ENCODE assay signal across 19 cellular contexts in the genomic region with DNA sequence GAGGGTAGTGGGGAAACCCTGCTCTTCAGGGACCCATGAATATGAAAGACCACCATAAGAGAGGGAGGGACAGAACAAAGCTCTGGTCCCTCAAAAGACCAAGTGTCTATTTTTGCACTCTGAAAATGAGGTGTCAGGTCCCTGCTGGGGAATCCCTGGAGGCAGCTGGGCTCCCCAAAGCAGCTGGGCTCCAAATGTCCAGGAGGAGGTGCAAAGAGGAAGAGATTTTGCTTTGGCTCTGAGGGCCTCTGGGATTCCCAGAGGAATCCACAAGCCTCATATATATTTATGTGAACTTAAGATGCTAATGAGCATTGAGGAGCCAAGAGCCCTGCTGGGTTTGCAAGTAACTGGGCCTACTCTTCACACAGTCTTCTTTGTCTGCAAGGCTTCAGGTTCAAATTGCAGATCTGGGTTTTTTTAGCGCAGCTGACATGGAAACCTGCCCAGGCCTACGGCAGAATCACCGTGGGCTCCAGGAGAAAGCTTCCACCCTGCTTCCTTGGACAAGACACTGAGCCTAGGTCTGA. TPM values are rescaled to one million over a fixed set of nuclear protein-coding genes. Genes with fewer than 3 reads are reported as not detected.
DNase-seq lines count a peak whose midpoint lies in the region; ATAC-seq and TF ChIP-seq lines count a peak whose summit lies in the region.
"Had no signal": no experiment of that assay in that cellular context is flagged by ENCODE, and none has a peak within 500 bp of the region (broad histone marks: within the 10 kb centered on the region; RNA-seq: fewer than 3 reads in every experiment).

No MANE protein-coding gene starts in this region.

- H2AFZ ChIP-seq in GM23338 (no peak overlapping the region), trophoblast cell (ENCODE audit: insufficient read depth, low read length, poor library complexity) (no peak overlapping the region)

- H3K36me3 Mint-ChIP-seq in GM23338 (ENCODE audit: low read depth) (no peaks in the 10 kb centered on the region; the same call in 1 of the 3 replicates), glutamatergic neuron (ENCODE audit: unreplicated experiment) (no peaks in the 10 kb centered on the region), Caco-2 (ENCODE audit: insufficient read depth, unreplicated experiment) (peaks cover 7% of the 10 kb centered on the region)
- H3K36me3 Mint-ChIP-seq: CD8-positive, alpha-beta memory T cell had no signal

- H3F3A ChIP-seq in GM23338 (replicated peaks; ENCODE audit: low read depth), result no peaks in the 10 kb centered on the region

- peak overlapping the region; percentile 18 for H2BK120ac ChIP-seq in trophoblast cell (ENCODE audit: insufficient read depth, low read length, poor library complexity)

- H2AK5ac ChIP-seq in trophoblast cell (ENCODE audit: low read length), result no peak overlapping the region

- H3K27ac Mint-ChIP-seq in GM23338 (no peak overlapping the region), glutamatergic neuron (ENCODE audit: unreplicated experiment) (peak overlapping the region; percentile 93), Caco-2 (ENCODE audit: unreplicated experiment) (no peak overlapping the region)
- H3K27ac Mint-ChIP-seq: CD8-positive, alpha-beta memory T cell had no signal

- intact Hi-C loops in right cardiac atrium (cut with DNase I) (no loop called here), Caco-2 (cut with micrococcal nuclease; ENCODE audit: unreplicated experiment) (no loop called here)

- H3K27me3 ChIP-seq in GM23338 (ENCODE audit: insufficient read depth) (no peaks in the 10 kb centered on the region), trophoblast cell (ENCODE audit: insufficient read depth, low read length) (no peaks in the 10 kb centered on the region), right cardiac atrium (ENCODE audit: control insufficient read depth, insufficient read depth) (no peaks in the 10 kb centered on the region), Caco-2 (replicated peaks; ENCODE audit: control insufficient read depth, insufficient read depth, low read length) (no peaks in the 10 kb centered on the region)
- H3K27me3 ChIP-seq: BLaER1 had no signal

- ATAC-seq in GM23338 (no peak), HG02798 (IDR thresholded peaks at IDR 0.05; ENCODE audit: poor library complexity, unreplicated experiment) (no peak), right cardiac atrium (no peak)
- ATAC-seq: PC-3 had no signal

- H3K18ac ChIP-seq in trophoblast cell (ENCODE audit: low read length), result no peak overlapping the region

- DNase-seq in GM23338 (ENCODE audit: low spot score), result no peak
- DNase-seq in SK-N-MC (ENCODE audit: low read depth, low spot score), result peak; percentile 85
- DNase-seq in glutamatergic neuron, result peak; percentile 46
- DNase-seq in trophoblast cell, result no peak
- DNase-seq in right cardiac atrium, result no peak
- DNase-seq in A172 (ENCODE audit: low spot score), result no peak
- DNase-seq in Caco-2, result no peak
- DNase-seq: CD8-positive, alpha-beta memory T cell; H9; MV-4-11; NCI-H1417 treated with DMSO at 0.1 percent for 48 hours; NCI-H2029; NCI-H2227 treated with DMSO at 0.1 percent for 48 hours; NCI-H526; NK-92 treated with Interleukin-12 subunit alpha and Interleukin-12 subunit beta, amount 100 ng/mL, for 24 hours; PC-3 had no signal

- peak overlapping the region; percentile 38 for H3K9ac ChIP-seq in SK-N-MC (ENCODE audit: insufficient read length)
- H3K9ac ChIP-seq in trophoblast cell (ENCODE audit: low read length), result no peak overlapping the region
- H3K9ac ChIP-seq: BLaER1 had no signal

- CTCF ChIA-PET in Caco-2 (lab: Charles Lee), result interaction anchor here (1.1 kb wide), 1 partner anchor 92 kb away, joined by 4 read pairs; no protein-coding TSS in a partner anchor

- H4K8ac ChIP-seq in trophoblast cell (ENCODE audit: low read depth, low read length), result no peak overlapping the region

- H3K4me2 ChIP-seq in GM23338 (peak overlapping the region; percentile 48), trophoblast cell (ENCODE audit: low read length) (no peak overlapping the region)
- H3K4me2 ChIP-seq: BLaER1 had no signal

- H3K9me3 Mint-ChIP-seq in GM23338, result no peaks in the 10 kb centered on the region
- H3K9me3 Mint-ChIP-seq in glutamatergic neuron (ENCODE audit: unreplicated experiment), result peaks cover 6% of the 10 kb centered on the region
- H3K9me3 Mint-ChIP-seq in Caco-2 (ENCODE audit: unreplicated experiment), result no peaks in the 10 kb centered on the region
- H3K9me3 Mint-ChIP-seq: CD8-positive, alpha-beta memory T cell; H9 had no signal

- H3K4me3 Mint-ChIP-seq in GM23338, result no peak overlapping the region
- peak overlapping the region; percentile 76 for H3K4me3 Mint-ChIP-seq in glutamatergic neuron (ENCODE audit: unreplicated experiment)
- no peak overlapping the region for H3K4me3 Mint-ChIP-seq in Caco-2 (ENCODE audit: unreplicated experiment)
- H3K4me3 Mint-ChIP-seq: CD8-positive, alpha-beta memory T cell; H9 had no signal

- POLR2A ChIA-PET in Caco-2 (lab: Charles Lee), result interaction anchor here (0.5 kb wide), 1 partner anchor 26 kb away, joined by 3 read pairs; no protein-coding TSS in a partner anchor

- no peak overlapping the region for H3K23ac ChIP-seq in trophoblast cell (ENCODE audit: low read length)

- peaks cover 32% of the 10 kb centered on the region for H3K4me1 Mint-ChIP-seq in GM23338
- H3K4me1 Mint-ChIP-seq in glutamatergic neuron (ENCODE audit: low read depth, unreplicated experiment), result peaks cover 44% of the 10 kb centered on the region
- peaks cover 10% of the 10 kb centered on the region for H3K4me1 Mint-ChIP-seq in Caco-2 (ENCODE audit: low read depth, unreplicated experiment)
- H3K4me1 Mint-ChIP-seq: CD8-positive, alpha-beta memory T cell had no signal

- no peak overlapping the region for H3K14ac ChIP-seq in trophoblast cell (ENCODE audit: low read length)

- H3K9me3 ChIP-seq in SK-N-MC (ENCODE audit: low read depth, low read length) (no peaks in the 10 kb centered on the region), trophoblast cell (ENCODE audit: insufficient read depth, low read depth, low read length) (no peaks in the 10 kb centered on the region), right cardiac atrium (ENCODE audit: control insufficient read depth, low read length) (no peaks in the 10 kb centered on the region), Caco-2 (no peaks in the 10 kb centered on the region)
- H3K9me3 ChIP-seq: BLaER1 had no signal

- H3K79me2 ChIP-seq in GM23338 (replicated peaks; ENCODE audit: insufficient read depth) (no peaks in the 10 kb centered on the region), trophoblast cell (ENCODE audit: control insufficient read depth, insufficient read depth, low read length, poor library complexity) (peaks cover 2% of the 10 kb centered on the region)

- no TSS peak for BruUV-seq in Caco-2 (replicated peaks; lab: Mats Ljungman, UMichigan)

- no peak overlapping the region for H4K12ac ChIP-seq in trophoblast cell (ENCODE audit: low read depth, low read length)

- TF ChIP-seq CTCF in GM23338 (conservative IDR thresholded peaks at IDR 0.05; ENCODE audit: low read depth in 2 of 2) (peak; percentile 11 to 25; a peak in 1 of 4 replicates), glutamatergic neuron (IDR thresholded peaks at IDR 0.05; ENCODE audit: partially characterized antibody, unreplicated experiment) (no peak), Caco-2 (IDR thresholded peaks at IDR 0.05; ENCODE audit: insufficient read depth in 1 of 2, low read depth in 1 of 2, low read length in 1 of 2, severe bottlenecking in 1 of 2, unreplicated experiment in 1 of 2) (no peak)

- H3K27me3 Mint-ChIP-seq in GM23338 (ENCODE audit: insufficient read depth, low read depth, poor library complexity) (no peaks in the 10 kb centered on the region), glutamatergic neuron (ENCODE audit: unreplicated experiment) (peaks cover 2% of the 10 kb centered on the region), Caco-2 (ENCODE audit: insufficient read depth, unreplicated experiment) (no peaks in the 10 kb centered on the region)

- H3K4ac ChIP-seq in trophoblast cell (ENCODE audit: low read depth, low read length), result no peak overlapping the region

- H3K27ac ChIP-seq in GM23338 (ENCODE audit: low read depth), result peak overlapping the region; percentile 22; the same call in 1 of the 2 replicates
- H3K27ac ChIP-seq in SK-N-MC, result peak overlapping the region; percentile 89
- H3K27ac ChIP-seq in trophoblast cell (ENCODE audit: low read depth, low read length), result no peak overlapping the region
- no peak overlapping the region for H3K27ac ChIP-seq in right cardiac atrium (ENCODE audit: low read length)
- H3K27ac ChIP-seq: BLaER1 had no signal

- peaks cover 2% of the 10 kb centered on the region for H3K79me1 ChIP-seq in trophoblast cell (ENCODE audit: low read length)

- H3K9me2 ChIP-seq in GM23338 (ENCODE audit: insufficient read depth), result no peaks in the 10 kb centered on the region

- H3K4me1 ChIP-seq in GM23338 (ENCODE audit: insufficient read depth) (peaks cover 28% of the 10 kb centered on the region), trophoblast cell (ENCODE audit: control insufficient read depth in 1 of 2, insufficient read depth in 2 of 2, low read length in 2 of 2) (peaks cover 9% of the 10 kb centered on the region in 2 experiments), right cardiac atrium (ENCODE audit: control insufficient read depth, insufficient read depth, low read length) (no peaks in the 10 kb centered on the region), Caco-2 (peaks cover under 1% of the 10 kb centered on the region)

- no peaks in the 10 kb centered on the region for H4K20me1 ChIP-seq in GM23338 (replicated peaks; ENCODE audit: insufficient read depth)
- H4K20me1 ChIP-seq: BLaER1 had no signal

- no peak overlapping the region for H2BK12ac ChIP-seq in trophoblast cell (ENCODE audit: low read length)

- no peak overlapping the region for H2BK5ac ChIP-seq in trophoblast cell (ENCODE audit: low read depth, low read length, poor library complexity)

- WGBS in trophoblast cell (ENCODE audit: extremely low coverage, insufficient coverage, insufficient read length), result no CpG with 5 or more reads among the region's 3 CpGs
- 65% methylated on average over 3 of the region's 3 CpGs for WGBS in right cardiac atrium

- no peaks in the 10 kb centered on the region for H3K36me3 ChIP-seq in GM23338 (ENCODE audit: insufficient read depth)
- peaks cover 20% of the 10 kb centered on the region for H3K36me3 ChIP-seq in SK-N-MC (ENCODE audit: insufficient read depth, low read length)
- peaks cover 1 to 3% of the 10 kb centered on the region in 2 experiments for H3K36me3 ChIP-seq in trophoblast cell (ENCODE audit: control insufficient read depth in 1 of 2, insufficient read depth in 2 of 2, low read length in 2 of 2)
- H3K36me3 ChIP-seq in Caco-2 (ENCODE audit: control insufficient read depth, insufficient read depth, low read length), result no peaks in the 10 kb centered on the region
- H3K36me3 ChIP-seq: BLaER1 had no signal

- peak overlapping the region; percentile 22 for H4K91ac ChIP-seq in trophoblast cell (ENCODE audit: low read depth, low read length)

- H3K4me3 ChIP-seq in GM23338 (no peak overlapping the region), SK-N-MC (peak overlapping the region; percentile 61), trophoblast cell (ENCODE audit: low read depth, low read length) (no peak overlapping the region), right cardiac atrium (ENCODE audit: low read length) (no peak overlapping the region), Caco-2 (ENCODE audit: low read depth, low read length) (no peak overlapping the region)
- H3K4me3 ChIP-seq: BLaER1 had no signal

RNA-seq across cellular contexts. Expression of a gene that starts 26.0 kb away (rescaled TPM):
- total RNA-seq in GM23338 (2014; rRNA removed; shearing (Covaris generic)), result 18.4 and 22.2 TPM in 2 replicates
- polyA plus RNA-seq in GM23338 (2016; fragmentation: Nextera tagmentation; extraction: Ambion mirVana) (7.1 and 8.4 TPM in 2 replicates), right cardiac atrium (6.6 TPM)
- total RNA-seq in glutamatergic neuron (ENCODE audit: unreplicated experiment) (24.2 TPM), right cardiac atrium (10 to 100 TPM in 3 of 4 donors, 1 to 10 TPM in 1; 5.0 to 34.1 (median 19.3) TPM), Caco-2 (2022) (44.0 and 58.9 TPM in 2 replicates)
- polyA plus RNA-seq in trophoblast cell (2013), result 52.0 and 56.1 TPM in 2 replicates
- total RNA-seq in A172 (2014; rRNA removed; shearing (Covaris generic)), result 4.7 and 9.7 TPM in 2 replicates
- total RNA-seq: SK-MEL-5 had no signal

Comparison
In these comparisons a context has a peak if more than half of its experiments do, and no peak if none do; other contexts are left out.
1. DNase-seq: peak in SK-N-MC (single experiment) and glutamatergic neuron (single experiment); none in GM23338 (single experiment), trophoblast cell (0 of 2), right cardiac atrium (0 of 3), A172 (single experiment) and Caco-2 (0 of 2).
2. H3K27ac ChIP-seq: peak in GM23338 (single experiment) and SK-N-MC (single experiment); none in trophoblast cell (single experiment) and right cardiac atrium (single experiment).
3. CTCF ChIP-seq: peak in GM23338 (2 of 2); none in glutamatergic neuron (single experiment) and Caco-2 (0 of 2).